In genomic region chr3:15271785-15272381, GRCh38 we compare ENCODE assay signal across 8 cellular contexts.
DNase-seq lines count a peak whose midpoint lies in the region; ATAC-seq lines count a peak whose summit lies in the region.

No MANE protein-coding gene starts in this region.

- DNase-seq in AML-193 (lab: John Stamatoyannopoulos, UW): peak; percentile 78 to 85
- peak; percentile 90 for DNase-seq in MV-4-11 (lab: John Stamatoyannopoulos, UW)
- DNase-seq in activated T-cell treated with anti-CD3 and anti-CD28 coated beads for 4 hours: peak; percentile 78
- DNase-seq in left lobe of liver (ENCODE audit: low spot score): peak; percentile 55
- peak; percentile 82 to 85 for DNase-seq in stimulated activated CD8-positive, alpha-beta memory T cell treated with anti-CD3 and anti-CD28 coated beads, Interleukin-7, amount 100 ng/mL, for 4 hours (ENCODE audit: low read depth in 2 of 2)
- no peak for DNase-seq in EL
- DNase-seq in NCI-H226: no peak

- ATAC-seq in GM21423 (IDR thresholded peaks at IDR 0.05; ENCODE audit: unreplicated experiment) (peak; percentile 62), left lobe of liver (peak; percentile 25)

Comparison
In these comparisons a context has a peak if more than half of its experiments do, and no peak if none do; other contexts are left out.
1. DNase-seq: peak in AML-193 (2 of 2), MV-4-11 (single experiment), activated T-cell treated with anti-CD3 and anti-CD28 coated beads for 4 hours (single experiment), left lobe of liver (single experiment) and stimulated activated CD8-positive, alpha-beta memory T cell treated with anti-CD3 and anti-CD28 coated beads, Interleukin-7, amount 100 ng/mL, for 4 hours (2 of 2); none in EL (single experiment) and NCI-H226 (single experiment).